In the genomic region with DNA sequence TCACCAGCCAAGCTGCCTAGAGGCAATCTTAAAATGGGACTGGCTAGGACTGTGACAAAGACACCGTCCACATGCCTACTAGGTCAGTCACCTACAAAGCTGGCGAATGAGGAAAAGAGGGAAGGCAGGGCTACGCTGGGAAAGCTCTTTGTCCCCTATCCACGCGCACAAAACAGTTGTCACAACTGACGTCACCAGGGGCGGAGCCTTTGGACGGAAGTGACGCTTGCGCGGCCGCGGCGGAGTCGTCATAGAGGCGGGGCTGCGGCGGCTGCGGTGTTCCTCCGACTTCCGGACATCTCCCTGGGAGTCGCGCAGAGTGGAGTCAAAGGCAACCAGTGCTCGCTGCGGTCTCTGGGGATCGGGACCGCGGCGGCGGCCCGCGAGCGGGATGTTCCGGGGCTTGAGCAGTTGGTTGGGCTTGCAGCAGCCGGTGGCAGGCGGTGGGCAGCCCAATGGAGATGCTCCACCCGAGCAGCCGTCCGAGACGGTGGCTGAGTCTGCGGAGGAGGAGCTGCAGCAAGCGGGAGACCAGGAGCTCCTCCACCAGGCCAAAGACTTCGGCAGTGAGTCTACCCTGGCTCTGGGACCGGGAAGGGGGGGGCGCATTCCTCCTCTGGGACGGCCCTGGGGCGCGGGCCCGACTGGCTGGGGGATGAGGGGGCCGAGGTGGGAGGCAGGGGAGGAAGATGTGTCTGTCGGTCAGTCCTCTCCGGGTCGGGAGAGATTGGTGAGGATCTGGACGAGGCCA, we compare ENCODE assay signal across 1 cellular context.
A peak's percentile ranks its signal among the peaks of the same experiment; 100 is the strongest.
TF ChIP-seq lines count a peak whose summit lies in the region.

A gene with protein sequence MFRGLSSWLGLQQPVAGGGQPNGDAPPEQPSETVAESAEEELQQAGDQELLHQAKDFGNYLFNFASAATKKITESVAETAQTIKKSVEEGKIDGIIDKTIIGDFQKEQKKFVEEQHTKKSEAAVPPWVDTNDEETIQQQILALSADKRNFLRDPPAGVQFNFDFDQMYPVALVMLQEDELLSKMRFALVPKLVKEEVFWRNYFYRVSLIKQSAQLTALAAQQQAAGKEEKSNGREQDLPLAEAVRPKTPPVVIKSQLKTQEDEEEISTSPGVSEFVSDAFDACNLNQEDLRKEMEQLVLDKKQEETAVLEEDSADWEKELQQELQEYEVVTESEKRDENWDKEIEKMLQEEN (plus strand): TSS at position 279 of the 751 bp plus-strand sequence. CDS start 113 bp downstream, at position 392.

TF ChIP-seq in HEK293, 187 proteins besides CTCF, POLR2A, EP300 and RAD21 (continued from another document and continues in another):
- TF ChIP-seq GLIS2 (tag by site-specific recombination; IDR thresholded peaks at IDR 0.05): peak; percentile 57; the same call in 1 of the 2 replicates
- 0 out of 2 replicates have a peak, but pooled peaks have one; percentile 51 for TF ChIP-seq KLF1 (tag by site-specific recombination; IDR thresholded peaks at IDR 0.05)
- TF ChIP-seq, protein P1, sequence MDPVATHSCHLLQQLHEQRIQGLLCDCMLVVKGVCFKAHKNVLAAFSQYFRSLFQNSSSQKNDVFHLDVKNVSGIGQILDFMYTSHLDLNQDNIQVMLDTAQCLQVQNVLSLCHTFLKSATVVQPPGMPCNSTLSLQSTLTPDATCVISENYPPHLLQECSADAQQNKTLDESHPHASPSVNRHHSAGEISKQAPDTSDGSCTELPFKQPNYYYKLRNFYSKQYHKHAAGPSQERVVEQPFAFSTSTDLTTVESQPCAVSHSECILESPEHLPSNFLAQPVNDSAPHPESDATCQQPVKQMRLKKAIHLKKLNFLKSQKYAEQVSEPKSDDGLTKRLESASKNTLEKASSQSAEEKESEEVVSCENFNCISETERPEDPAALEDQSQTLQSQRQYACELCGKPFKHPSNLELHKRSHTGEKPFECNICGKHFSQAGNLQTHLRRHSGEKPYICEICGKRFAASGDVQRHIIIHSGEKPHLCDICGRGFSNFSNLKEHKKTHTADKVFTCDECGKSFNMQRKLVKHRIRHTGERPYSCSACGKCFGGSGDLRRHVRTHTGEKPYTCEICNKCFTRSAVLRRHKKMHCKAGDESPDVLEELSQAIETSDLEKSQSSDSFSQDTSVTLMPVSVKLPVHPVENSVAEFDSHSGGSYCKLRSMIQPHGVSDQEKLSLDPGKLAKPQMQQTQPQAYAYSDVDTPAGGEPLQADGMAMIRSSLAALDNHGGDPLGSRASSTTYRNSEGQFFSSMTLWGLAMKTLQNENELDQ (tag by site-specific recombination; IDR thresholded peaks at IDR 0.05; ENCODE audit: low read depth): no peak
- no peak; the same call in 1 of the 2 replicates for TF ChIP-seq TCF7L2 (IDR thresholded peaks at IDR 0.05; ENCODE audit: borderline replicate concordance, low read depth, low read length)
- peak; percentile 92 for TF ChIP-seq ZNF366 (tag by site-specific recombination; conservative IDR thresholded peaks at IDR 0.05)
- peak; percentile 99 for TF ChIP-seq ZBTB21 (tag by site-specific recombination; IDR thresholded peaks at IDR 0.05)
- TF ChIP-seq ZNF169 (tag by site-specific recombination; IDR thresholded peaks at IDR 0.05): no peak
- TF ChIP-seq, protein P2, sequence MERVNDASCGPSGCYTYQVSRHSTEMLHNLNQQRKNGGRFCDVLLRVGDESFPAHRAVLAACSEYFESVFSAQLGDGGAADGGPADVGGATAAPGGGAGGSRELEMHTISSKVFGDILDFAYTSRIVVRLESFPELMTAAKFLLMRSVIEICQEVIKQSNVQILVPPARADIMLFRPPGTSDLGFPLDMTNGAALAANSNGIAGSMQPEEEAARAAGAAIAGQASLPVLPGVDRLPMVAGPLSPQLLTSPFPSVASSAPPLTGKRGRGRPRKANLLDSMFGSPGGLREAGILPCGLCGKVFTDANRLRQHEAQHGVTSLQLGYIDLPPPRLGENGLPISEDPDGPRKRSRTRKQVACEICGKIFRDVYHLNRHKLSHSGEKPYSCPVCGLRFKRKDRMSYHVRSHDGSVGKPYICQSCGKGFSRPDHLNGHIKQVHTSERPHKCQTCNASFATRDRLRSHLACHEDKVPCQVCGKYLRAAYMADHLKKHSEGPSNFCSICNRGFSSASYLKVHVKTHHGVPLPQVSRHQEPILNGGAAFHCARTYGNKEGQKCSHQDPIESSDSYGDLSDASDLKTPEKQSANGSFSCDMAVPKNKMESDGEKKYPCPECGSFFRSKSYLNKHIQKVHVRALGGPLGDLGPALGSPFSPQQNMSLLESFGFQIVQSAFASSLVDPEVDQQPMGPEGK (tag by site-specific recombination; IDR thresholded peaks at IDR 0.05): peak; percentile 39; the same call in 1 of the 2 replicates
- TF ChIP-seq ZBTB1 (tag by site-specific recombination; IDR thresholded peaks at IDR 0.05): no peak
- TF ChIP-seq ZSCAN30 (tag by site-specific recombination; IDR thresholded peaks at IDR 0.05): peak; percentile 65
- TF ChIP-seq ZNF214 (tag by site-specific recombination; IDR thresholded peaks at IDR 0.05; ENCODE audit: borderline replicate concordance): no peak
- TF ChIP-seq, protein P3, sequence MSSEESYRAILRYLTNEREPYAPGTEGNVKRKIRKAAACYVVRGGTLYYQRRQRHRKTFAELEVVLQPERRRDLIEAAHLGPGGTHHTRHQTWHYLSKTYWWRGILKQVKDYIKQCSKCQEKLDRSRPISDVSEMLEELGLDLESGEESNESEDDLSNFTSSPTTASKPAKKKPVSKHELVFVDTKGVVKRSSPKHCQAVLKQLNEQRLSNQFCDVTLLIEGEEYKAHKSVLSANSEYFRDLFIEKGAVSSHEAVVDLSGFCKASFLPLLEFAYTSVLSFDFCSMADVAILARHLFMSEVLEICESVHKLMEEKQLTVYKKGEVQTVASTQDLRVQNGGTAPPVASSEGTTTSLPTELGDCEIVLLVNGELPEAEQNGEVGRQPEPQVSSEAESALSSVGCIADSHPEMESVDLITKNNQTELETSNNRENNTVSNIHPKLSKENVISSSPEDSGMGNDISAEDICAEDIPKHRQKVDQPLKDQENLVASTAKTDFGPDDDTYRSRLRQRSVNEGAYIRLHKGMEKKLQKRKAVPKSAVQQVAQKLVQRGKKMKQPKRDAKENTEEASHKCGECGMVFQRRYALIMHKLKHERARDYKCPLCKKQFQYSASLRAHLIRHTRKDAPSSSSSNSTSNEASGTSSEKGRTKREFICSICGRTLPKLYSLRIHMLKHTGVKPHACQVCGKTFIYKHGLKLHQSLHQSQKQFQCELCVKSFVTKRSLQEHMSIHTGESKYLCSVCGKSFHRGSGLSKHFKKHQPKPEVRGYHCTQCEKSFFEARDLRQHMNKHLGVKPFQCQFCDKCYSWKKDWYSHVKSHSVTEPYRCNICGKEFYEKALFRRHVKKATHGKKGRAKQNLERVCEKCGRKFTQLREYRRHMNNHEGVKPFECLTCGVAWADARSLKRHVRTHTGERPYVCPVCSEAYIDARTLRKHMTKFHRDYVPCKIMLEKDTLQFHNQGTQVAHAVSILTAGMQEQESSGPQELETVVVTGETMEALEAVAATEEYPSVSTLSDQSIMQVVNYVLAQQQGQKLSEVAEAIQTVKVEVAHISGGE (tag by site-specific recombination; conservative IDR thresholded peaks at IDR 0.05; ENCODE audit: low read depth): peak; percentile 91
- TF ChIP-seq ZNF426 (tag by site-specific recombination; IDR thresholded peaks at IDR 0.05): no peak
- TF ChIP-seq SP7 (tag by site-specific recombination; IDR thresholded peaks at IDR 0.05): peak; percentile 64
- TF ChIP-seq, protein P4, sequence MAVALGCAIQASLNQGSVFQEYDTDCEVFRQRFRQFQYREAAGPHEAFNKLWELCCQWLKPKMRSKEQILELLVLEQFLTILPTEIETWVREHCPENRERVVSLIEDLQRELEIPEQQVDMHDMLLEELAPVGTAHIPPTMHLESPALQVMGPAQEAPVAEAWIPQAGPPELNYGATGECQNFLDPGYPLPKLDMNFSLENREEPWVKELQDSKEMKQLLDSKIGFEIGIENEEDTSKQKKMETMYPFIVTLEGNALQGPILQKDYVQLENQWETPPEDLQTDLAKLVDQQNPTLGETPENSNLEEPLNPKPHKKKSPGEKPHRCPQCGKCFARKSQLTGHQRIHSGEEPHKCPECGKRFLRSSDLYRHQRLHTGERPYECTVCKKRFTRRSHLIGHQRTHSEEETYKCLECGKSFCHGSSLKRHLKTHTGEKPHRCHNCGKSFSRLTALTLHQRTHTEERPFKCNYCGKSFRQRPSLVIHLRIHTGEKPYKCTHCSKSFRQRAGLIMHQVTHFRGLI (tag by site-specific recombination; IDR thresholded peaks at IDR 0.05): peak; percentile 96
- TF ChIP-seq ZNF629 (tag by site-specific recombination; IDR thresholded peaks at IDR 0.05): peak; percentile 100
- TF ChIP-seq YY2 (tag by site-specific recombination; IDR thresholded peaks at IDR 0.05): no peak
- no peak for TF ChIP-seq ZNF266 (tag by site-specific recombination; IDR thresholded peaks at IDR 0.05; ENCODE audit: low read depth)
- TF ChIP-seq, protein P5, sequence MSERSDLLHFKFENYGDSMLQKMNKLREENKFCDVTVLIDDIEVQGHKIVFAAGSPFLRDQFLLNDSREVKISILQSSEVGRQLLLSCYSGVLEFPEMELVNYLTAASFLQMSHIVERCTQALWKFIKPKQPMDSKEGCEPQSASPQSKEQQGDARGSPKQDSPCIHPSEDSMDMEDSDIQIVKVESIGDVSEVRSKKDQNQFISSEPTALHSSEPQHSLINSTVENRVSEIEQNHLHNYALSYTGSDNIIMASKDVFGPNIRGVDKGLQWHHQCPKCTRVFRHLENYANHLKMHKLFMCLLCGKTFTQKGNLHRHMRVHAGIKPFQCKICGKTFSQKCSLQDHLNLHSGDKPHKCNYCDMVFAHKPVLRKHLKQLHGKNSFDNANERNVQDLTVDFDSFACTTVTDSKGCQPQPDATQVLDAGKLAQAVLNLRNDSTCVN (tag by site-specific recombination; optimal IDR thresholded peaks at IDR 0.05): peak; percentile 95
- peak; percentile 65 for TF ChIP-seq ZNF423 (tag by site-specific recombination; IDR thresholded peaks at IDR 0.05)
- TF ChIP-seq, protein P6, sequence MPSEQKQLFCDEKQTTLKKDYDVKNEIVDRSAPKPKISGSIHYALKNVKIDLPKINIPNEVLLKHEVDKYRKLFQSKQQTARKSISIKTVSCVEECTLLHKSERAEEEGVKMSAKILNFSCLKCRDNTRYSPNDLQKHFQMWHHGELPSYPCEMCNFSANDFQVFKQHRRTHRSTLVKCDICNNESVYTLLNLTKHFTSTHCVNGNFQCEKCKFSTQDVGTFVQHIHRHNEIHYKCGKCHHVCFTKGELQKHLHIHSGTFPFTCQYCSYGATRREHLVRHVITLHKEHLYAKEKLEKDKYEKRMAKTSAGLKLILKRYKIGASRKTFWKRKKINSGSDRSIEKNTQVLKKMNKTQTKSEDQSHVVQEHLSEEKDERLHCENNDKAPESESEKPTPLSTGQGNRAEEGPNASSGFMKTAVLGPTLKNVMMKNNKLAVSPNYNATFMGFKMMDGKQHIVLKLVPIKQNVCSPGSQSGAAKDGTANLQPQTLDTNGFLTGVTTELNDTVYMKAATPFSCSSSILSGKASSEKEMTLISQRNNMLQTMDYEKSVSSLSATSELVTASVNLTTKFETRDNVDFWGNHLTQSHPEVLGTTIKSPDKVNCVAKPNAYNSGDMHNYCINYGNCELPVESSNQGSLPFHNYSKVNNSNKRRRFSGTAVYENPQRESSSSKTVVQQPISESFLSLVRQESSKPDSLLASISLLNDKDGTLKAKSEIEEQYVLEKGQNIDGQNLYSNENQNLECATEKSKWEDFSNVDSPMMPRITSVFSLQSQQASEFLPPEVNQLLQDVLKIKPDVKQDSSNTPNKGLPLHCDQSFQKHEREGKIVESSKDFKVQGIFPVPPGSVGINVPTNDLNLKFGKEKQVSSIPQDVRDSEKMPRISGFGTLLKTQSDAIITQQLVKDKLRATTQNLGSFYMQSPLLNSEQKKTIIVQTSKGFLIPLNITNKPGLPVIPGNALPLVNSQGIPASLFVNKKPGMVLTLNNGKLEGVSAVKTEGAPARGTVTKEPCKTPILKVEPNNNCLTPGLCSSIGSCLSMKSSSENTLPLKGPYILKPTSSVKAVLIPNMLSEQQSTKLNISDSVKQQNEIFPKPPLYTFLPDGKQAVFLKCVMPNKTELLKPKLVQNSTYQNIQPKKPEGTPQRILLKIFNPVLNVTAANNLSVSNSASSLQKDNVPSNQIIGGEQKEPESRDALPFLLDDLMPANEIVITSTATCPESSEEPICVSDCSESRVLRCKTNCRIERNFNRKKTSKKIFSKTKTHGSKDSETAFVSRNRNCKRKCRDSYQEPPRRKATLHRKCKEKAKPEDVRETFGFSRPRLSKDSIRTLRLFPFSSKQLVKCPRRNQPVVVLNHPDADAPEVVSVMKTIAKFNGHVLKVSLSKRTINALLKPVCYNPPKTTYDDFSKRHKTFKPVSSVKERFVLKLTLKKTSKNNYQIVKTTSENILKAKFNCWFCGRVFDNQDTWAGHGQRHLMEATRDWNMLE (tag by site-specific recombination; conservative IDR thresholded peaks at IDR 0.05; ENCODE audit: low read depth): peak; percentile 58; the same call in 1 of the 2 replicates
- TF ChIP-seq ZBTB8A (tag by site-specific recombination; IDR thresholded peaks at IDR 0.05): peak; percentile 51
- TF ChIP-seq, protein P7, sequence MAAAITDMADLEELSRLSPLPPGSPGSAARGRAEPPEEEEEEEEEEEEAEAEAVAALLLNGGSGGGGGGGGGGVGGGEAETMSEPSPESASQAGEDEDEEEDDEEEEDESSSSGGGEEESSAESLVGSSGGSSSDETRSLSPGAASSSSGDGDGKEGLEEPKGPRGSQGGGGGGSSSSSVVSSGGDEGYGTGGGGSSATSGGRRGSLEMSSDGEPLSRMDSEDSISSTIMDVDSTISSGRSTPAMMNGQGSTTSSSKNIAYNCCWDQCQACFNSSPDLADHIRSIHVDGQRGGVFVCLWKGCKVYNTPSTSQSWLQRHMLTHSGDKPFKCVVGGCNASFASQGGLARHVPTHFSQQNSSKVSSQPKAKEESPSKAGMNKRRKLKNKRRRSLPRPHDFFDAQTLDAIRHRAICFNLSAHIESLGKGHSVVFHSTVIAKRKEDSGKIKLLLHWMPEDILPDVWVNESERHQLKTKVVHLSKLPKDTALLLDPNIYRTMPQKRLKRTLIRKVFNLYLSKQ (tag by site-specific recombination; IDR thresholded peaks at IDR 0.05; ENCODE audit: borderline replicate concordance): no peak
- peak; percentile 3; the same call in 1 of the 2 replicates for TF ChIP-seq MZF1 (tag by site-specific recombination; IDR thresholded peaks at IDR 0.05; ENCODE audit: borderline replicate concordance)
- TF ChIP-seq, protein P8, sequence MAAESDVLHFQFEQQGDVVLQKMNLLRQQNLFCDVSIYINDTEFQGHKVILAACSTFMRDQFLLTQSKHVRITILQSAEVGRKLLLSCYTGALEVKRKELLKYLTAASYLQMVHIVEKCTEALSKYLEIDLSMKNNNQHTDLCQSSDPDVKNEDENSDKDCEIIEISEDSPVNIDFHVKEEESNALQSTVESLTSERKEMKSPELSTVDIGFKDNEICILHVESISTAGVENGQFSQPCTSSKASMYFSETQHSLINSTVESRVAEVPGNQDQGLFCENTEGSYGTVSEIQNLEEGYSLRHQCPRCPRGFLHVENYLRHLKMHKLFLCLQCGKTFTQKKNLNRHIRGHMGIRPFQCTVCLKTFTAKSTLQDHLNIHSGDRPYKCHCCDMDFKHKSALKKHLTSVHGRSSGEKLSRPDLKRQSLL (tag by site-specific recombination; IDR thresholded peaks at IDR 0.05): no peak
- TF ChIP-seq, protein P9, sequence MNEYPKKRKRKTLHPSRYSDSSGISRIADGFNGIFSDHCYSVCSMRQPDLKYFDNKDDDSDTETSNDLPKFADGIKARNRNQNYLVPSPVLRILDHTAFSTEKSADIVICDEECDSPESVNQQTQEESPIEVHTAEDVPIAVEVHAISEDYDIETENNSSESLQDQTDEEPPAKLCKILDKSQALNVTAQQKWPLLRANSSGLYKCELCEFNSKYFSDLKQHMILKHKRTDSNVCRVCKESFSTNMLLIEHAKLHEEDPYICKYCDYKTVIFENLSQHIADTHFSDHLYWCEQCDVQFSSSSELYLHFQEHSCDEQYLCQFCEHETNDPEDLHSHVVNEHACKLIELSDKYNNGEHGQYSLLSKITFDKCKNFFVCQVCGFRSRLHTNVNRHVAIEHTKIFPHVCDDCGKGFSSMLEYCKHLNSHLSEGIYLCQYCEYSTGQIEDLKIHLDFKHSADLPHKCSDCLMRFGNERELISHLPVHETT (tag by site-specific recombination; IDR thresholded peaks at IDR 0.05): peak; percentile 21; the same call in 1 of the 2 replicates
